ENCODE assay signal across 8 cellular contexts in the genomic region with DNA sequence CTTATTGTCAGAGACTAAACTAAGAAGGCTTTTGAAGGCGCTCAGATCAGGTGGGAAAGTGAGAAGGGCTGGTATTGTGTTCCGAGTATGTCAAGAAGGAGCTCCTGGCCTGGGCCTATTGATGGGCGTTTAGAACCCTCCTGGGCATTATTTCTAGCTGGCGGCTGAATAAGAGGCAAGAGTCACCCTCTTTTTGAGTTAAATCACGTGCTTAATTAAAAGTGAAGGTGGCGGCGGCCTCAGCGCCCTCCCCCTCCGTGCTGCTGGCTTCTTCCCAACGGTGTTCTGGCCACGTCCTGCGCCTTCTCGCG. TPM values are rescaled to one million over a fixed set of nuclear protein-coding genes. Genes with fewer than 3 reads are reported as not detected.
DNase-seq lines count a peak whose midpoint lies in the region; ATAC-seq and TF ChIP-seq lines count a peak whose summit lies in the region.

No MANE protein-coding gene starts in this region.

- H3K4me2 ChIP-seq in BLaER1 treated with 17β-estradiol and CSF1 and Interleukin-3, amounts not matched to agents 10 nM and 100 nM: peak overlapping the region; percentile 92 to 99 (median 98)

- no peaks in the 10 kb centered on the region for H3K36me3 ChIP-seq in BLaER1 treated with 17β-estradiol and CSF1 and Interleukin-3, amounts not matched to agents 10 nM and 100 nM
- no peaks in the 10 kb centered on the region for H3K36me3 ChIP-seq in breast epithelium

- peaks cover 22 to 31% (median 27%) of the 10 kb centered on the region in 10 experiments for H3K4me1 ChIP-seq in BLaER1 treated with 17β-estradiol and CSF1 and Interleukin-3, amounts not matched to agents 10 nM and 100 nM
- no peaks in the 10 kb centered on the region for H3K4me1 ChIP-seq in breast epithelium

- no peak for TF ChIP-seq CTCF in breast epithelium (IDR thresholded peaks at IDR 0.05)

- H3K9me3 ChIP-seq in BLaER1 treated with 17β-estradiol and CSF1 and Interleukin-3, amounts not matched to agents 10 nM and 100 nM (replicated peaks in 1 of 11): peaks cover 16 to 27% (median 20%) of the 10 kb centered on the region in 11 experiments
- peaks cover 0 to 13% of the 10 kb centered on the region in 2 donors for H3K9me3 ChIP-seq in breast epithelium

- H3K9ac ChIP-seq in BLaER1 treated with 17β-estradiol and CSF1 and Interleukin-3, amounts not matched to agents 10 nM and 100 nM: peak overlapping the region; percentile 48 to 73 (median 67); a peak in 19 of 22 replicates

- H3K27me3 ChIP-seq in BLaER1 treated with 17β-estradiol and CSF1 and Interleukin-3, amounts not matched to agents 10 nM and 100 nM: peaks cover 35 to 73% (median 63%) of the 10 kb centered on the region in 11 experiments
- no peaks in the 10 kb centered on the region for H3K27me3 ChIP-seq in breast epithelium

- H3K27me3 Mint-ChIP-seq in naive B cell: peaks cover 52 to 65% (median 63%) of the 10 kb centered on the region in 3 donors

- intact Hi-C loops in breast epithelium (cut with DNase I; ENCODE audit: low total_unique reads): no loop called here

- H3K4me3 Mint-ChIP-seq in naive B cell: peak overlapping the region; percentile 72 to 98 (median 82)

- DNase-seq in breast epithelium (ENCODE audit: low spot score in 2 of 2): no peak
- DNase-seq in naive B cell: no peak
- DNase-seq in EL: no peak
- no peak for DNase-seq in iPS-NIHi7 (ENCODE audit: extremely low spot score)

- ATAC-seq in HG03354 (IDR thresholded peaks at IDR 0.05; ENCODE audit: poor library complexity, severe bottlenecking, unreplicated experiment) (peak; percentile 8), naive B cell (ENCODE audit: low read depth in 2 of 2) (no peak), GM18868 (IDR thresholded peaks at IDR 0.05; ENCODE audit: unreplicated experiment) (no peak), GM19395 (IDR thresholded peaks at IDR 0.05; ENCODE audit: unreplicated experiment) (no peak)

- H4K20me1 ChIP-seq in BLaER1 treated with 17β-estradiol and CSF1 and Interleukin-3, amounts not matched to agents 10 nM and 100 nM: peaks cover 0 to 19% (median 4%) of the 10 kb centered on the region in 11 experiments; a peak in 6 of 22 replicates

- H3K9me3 Mint-ChIP-seq in naive B cell: peaks cover 4 to 29% (median 23%) of the 10 kb centered on the region in 7 donors

- H3K4me3 ChIP-seq in BLaER1 treated with 17β-estradiol and CSF1 and Interleukin-3, amounts not matched to agents 10 nM and 100 nM: peak overlapping the region; percentile 60 to 73 (median 66)
- peak overlapping the region; percentile 55 to 74 (median 64) for H3K4me3 ChIP-seq in breast epithelium

- H3K36me3 Mint-ChIP-seq in naive B cell: peaks cover 25 to 30% of the 10 kb centered on the region in 2 donors

- peak overlapping the region in 2 of 6 donors; percentile 7 to 61 for H3K27ac Mint-ChIP-seq in naive B cell

- no peak for TF ChIP-seq POLR2A in breast epithelium (IDR thresholded peaks at IDR 0.05)

- peak overlapping the region in 2 of 11 experiments; percentile 47 to 53; a peak in 3 of 22 replicates for H3K27ac ChIP-seq in BLaER1 treated with 17β-estradiol and CSF1 and Interleukin-3, amounts not matched to agents 10 nM and 100 nM
- peak overlapping the region; percentile 73 to 81 for H3K27ac ChIP-seq in breast epithelium

- H3K4me1 Mint-ChIP-seq in naive B cell: peaks cover 16 to 26% (median 18%) of the 10 kb centered on the region in 3 donors

RNA-seq across cellular contexts. Expression of a gene that starts 21.0 kb away (rescaled TPM):
- 100 to 1,000 TPM in 1 of 3 donors, 10 to 100 TPM in 2; 94.4 to 250 (median 98.6) TPM for total RNA-seq in breast epithelium
- polyA plus RNA-seq in naive B cell (ENCODE audit: low read depth in 6 of 6): 10 to 100 TPM; 22.9 to 41.5 (median 27.7) TPM

RNA-seq across cellular contexts. Expression of a gene that starts 44.3 kb away (rescaled TPM):
- total RNA-seq in breast epithelium: 10 to 100 TPM in 2 of 3 donors, 1 to 10 TPM in 1; 3.2 to 16.4 (median 11.9) TPM
- 1 to 10 TPM in 1 of 6 donors, under 1 TPM in 1, not detected in 4; 0.92 to 1.1 TPM for polyA plus RNA-seq in naive B cell (ENCODE audit: low read depth in 6 of 6)
